ENCODE assay signal across 8 cellular contexts in genomic region chr3:87503901-87504498, GRCh38.
DNase-seq lines count a peak whose midpoint lies in the region; TF ChIP-seq lines count a peak whose summit lies in the region.

No MANE protein-coding gene starts in this region.

- H3K4me2 ChIP-seq in Loucy (ENCODE audit: low read depth, low read length, poor library complexity, severe bottlenecking): no peak overlapping the region

- peak; percentile 87 for DNase-seq in A172 (ENCODE audit: low spot score)
- DNase-seq in GM10266 (ENCODE audit: extremely low spot score): peak; percentile 29
- DNase-seq in HFF-Myc (ENCODE audit: extremely low read depth, low read depth): peak; percentile 32
- peak; percentile 80 for DNase-seq in SK-MEL-5 (ENCODE audit: low read depth, low spot score)
- peak; percentile 64 for DNase-seq in fibroblast of mammary gland (ENCODE audit: low read depth)
- DNase-seq in retina: peak; percentile 16
- DNase-seq in stimulated activated CD4-positive, alpha-beta T cell treated with anti-CD3 and anti-CD28 coated beads, Interleukin-4, amount 100 ng/mL, for 4 hours: no peak

- H4K20me1 ChIP-seq in Loucy (ENCODE audit: insufficient read depth, low read length, poor library complexity, severe bottlenecking): no peaks in the 10 kb centered on the region

- no peaks in the 10 kb centered on the region for H3K79me2 ChIP-seq in Loucy (ENCODE audit: insufficient read depth, low read length)

- no peak overlapping the region for H3K4me3 ChIP-seq in HFF-Myc (replicated peaks; ENCODE audit: low read depth, low read length)
- no peak overlapping the region for H3K4me3 ChIP-seq in Loucy (ENCODE audit: low read length, poor library complexity, severe bottlenecking)
- no peak overlapping the region for H3K4me3 ChIP-seq in fibroblast of mammary gland (ENCODE audit: control insufficient read depth, low read depth, low read length)

- no peaks in the 10 kb centered on the region for H3K36me3 ChIP-seq in Loucy (ENCODE audit: insufficient read depth, low read length)

- no peaks in the 10 kb centered on the region for H3K9me3 ChIP-seq in Loucy (ENCODE audit: insufficient read depth, low read depth, low read length)

- no peaks in the 10 kb centered on the region for H3K4me1 ChIP-seq in Loucy (ENCODE audit: insufficient read depth, low read length, poor library complexity, severe bottlenecking)

- no peaks in the 10 kb centered on the region for H3K27me3 ChIP-seq in Loucy (ENCODE audit: insufficient read depth, low read length, poor library complexity, severe bottlenecking)

- H2AFZ ChIP-seq in Loucy (ENCODE audit: low read length): no peak overlapping the region

- H3K9ac ChIP-seq in Loucy (ENCODE audit: low read depth, low read length, poor library complexity, severe bottlenecking): no peak overlapping the region

- H3K9me2 ChIP-seq in Loucy (replicated peaks; ENCODE audit: low read depth, low read length): no peaks in the 10 kb centered on the region

- in situ Hi-C loops in SK-MEL-5 (cut with HindIII; ENCODE audit: low pct_unique_long_range_greater_than_20kb, low sequenced_read_pairs): no loop called here

- H3F3A ChIP-seq in Loucy (ENCODE audit: low read depth): no peaks in the 10 kb centered on the region

- TF ChIP-seq CTCF in GM10266 (IDR thresholded peaks at IDR 0.05; ENCODE audit: control insufficient read depth, insufficient read depth, low read depth, missing control alignments) (peak; percentile 48), HFF-Myc (IDR thresholded peaks at IDR 0.05; ENCODE audit: low read depth, low read length, missing control alignments) (peak; percentile 72), Loucy (conservative IDR thresholded peaks at IDR 0.05; ENCODE audit: low read length) (peak; percentile 88), fibroblast of mammary gland (conservative IDR thresholded peaks at IDR 0.05; ENCODE audit: control insufficient read depth, insufficient read depth, low read depth, low read length) (peak; percentile 58)

Comparison
In these comparisons a context has a peak if more than half of its experiments do, and no peak if none do; other contexts are left out.
1. DNase-seq: peak in A172 (single experiment), GM10266 (single experiment), HFF-Myc (single experiment), SK-MEL-5 (single experiment), fibroblast of mammary gland (single experiment) and retina (single experiment); none in stimulated activated CD4-positive, alpha-beta T cell treated with anti-CD3 and anti-CD28 coated beads, Interleukin-4, amount 100 ng/mL, for 4 hours (0 of 2).
2. Peak in every context shown above with its lines, with median percentiles within 50 percentile points of each other: CTCF ChIP-seq.